In the genomic region with DNA sequence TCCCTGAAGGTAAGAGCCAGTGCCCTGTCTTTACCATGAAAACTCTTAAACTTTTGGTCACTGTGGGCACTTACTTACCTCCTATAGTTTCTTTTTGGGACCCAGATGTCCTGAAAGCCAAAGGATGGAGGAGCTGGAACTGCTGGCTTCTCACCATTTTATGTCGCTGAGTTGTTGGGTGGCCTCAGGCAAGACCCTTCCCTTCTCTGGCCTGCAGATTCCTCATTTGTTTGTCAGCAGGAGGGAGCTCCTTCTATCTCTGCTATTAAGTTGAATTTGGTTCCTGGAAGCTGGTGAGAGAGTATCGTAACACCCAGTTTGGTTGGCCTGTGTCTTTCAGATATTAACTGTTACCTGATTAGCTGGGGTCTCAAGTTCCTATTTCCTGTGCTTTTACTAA, we compare ENCODE assay signal across 2 cellular contexts.
TF ChIP-seq lines count a peak whose summit lies in the region.

No MANE protein-coding gene starts in this region.

TF ChIP-seq in A549, 52 proteins besides CTCF, POLR2A, EP300 and RAD21 (continued from another document):
- TF ChIP-seq, protein P1, sequence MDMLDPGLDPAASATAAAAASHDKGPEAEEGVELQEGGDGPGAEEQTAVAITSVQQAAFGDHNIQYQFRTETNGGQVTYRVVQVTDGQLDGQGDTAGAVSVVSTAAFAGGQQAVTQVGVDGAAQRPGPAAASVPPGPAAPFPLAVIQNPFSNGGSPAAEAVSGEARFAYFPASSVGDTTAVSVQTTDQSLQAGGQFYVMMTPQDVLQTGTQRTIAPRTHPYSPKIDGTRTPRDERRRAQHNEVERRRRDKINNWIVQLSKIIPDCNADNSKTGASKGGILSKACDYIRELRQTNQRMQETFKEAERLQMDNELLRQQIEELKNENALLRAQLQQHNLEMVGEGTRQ (IDR thresholded peaks at IDR 0.05), result no peak
- TF ChIP-seq EHMT2 (IDR thresholded peaks at IDR 0.05; ENCODE audit: low read depth) (no peak), HDAC2 (IDR thresholded peaks at IDR 0.05) (no peak), SMC3 (IDR thresholded peaks at IDR 0.05) (no peak), ESRRA (IDR thresholded peaks at IDR 0.05; ENCODE audit: borderline replicate concordance, low read length) (no peak), MAZ (IDR thresholded peaks at IDR 0.05; ENCODE audit: borderline replicate concordance, low read depth, low read length) (no peak), CHD2 (IDR thresholded peaks at IDR 0.05; ENCODE audit: low read length, partially characterized antibody) (no peak)

TF ChIP-seq in GM23338, 12 proteins besides CTCF, POLR2A, EP300 and RAD21 (continued from another document):
- TF ChIP-seq CREB1 (CRISPR knock-in tag; IDR thresholded peaks at IDR 0.05; ENCODE audit: low read depth) (no peak), POLR2AphosphoS5 (IDR thresholded peaks at IDR 0.05; ENCODE audit: low read depth) (no peak), STAT1 (IDR thresholded peaks at IDR 0.05; ENCODE audit: unreplicated experiment) (no peak), EZH2 (IDR thresholded peaks at IDR 0.05; ENCODE audit: low read depth, unreplicated experiment) (no peak), EZH2phosphoT487 (IDR thresholded peaks at IDR 0.05; ENCODE audit: unreplicated experiment) (no peak)
- TF ChIP-seq, protein P2, sequence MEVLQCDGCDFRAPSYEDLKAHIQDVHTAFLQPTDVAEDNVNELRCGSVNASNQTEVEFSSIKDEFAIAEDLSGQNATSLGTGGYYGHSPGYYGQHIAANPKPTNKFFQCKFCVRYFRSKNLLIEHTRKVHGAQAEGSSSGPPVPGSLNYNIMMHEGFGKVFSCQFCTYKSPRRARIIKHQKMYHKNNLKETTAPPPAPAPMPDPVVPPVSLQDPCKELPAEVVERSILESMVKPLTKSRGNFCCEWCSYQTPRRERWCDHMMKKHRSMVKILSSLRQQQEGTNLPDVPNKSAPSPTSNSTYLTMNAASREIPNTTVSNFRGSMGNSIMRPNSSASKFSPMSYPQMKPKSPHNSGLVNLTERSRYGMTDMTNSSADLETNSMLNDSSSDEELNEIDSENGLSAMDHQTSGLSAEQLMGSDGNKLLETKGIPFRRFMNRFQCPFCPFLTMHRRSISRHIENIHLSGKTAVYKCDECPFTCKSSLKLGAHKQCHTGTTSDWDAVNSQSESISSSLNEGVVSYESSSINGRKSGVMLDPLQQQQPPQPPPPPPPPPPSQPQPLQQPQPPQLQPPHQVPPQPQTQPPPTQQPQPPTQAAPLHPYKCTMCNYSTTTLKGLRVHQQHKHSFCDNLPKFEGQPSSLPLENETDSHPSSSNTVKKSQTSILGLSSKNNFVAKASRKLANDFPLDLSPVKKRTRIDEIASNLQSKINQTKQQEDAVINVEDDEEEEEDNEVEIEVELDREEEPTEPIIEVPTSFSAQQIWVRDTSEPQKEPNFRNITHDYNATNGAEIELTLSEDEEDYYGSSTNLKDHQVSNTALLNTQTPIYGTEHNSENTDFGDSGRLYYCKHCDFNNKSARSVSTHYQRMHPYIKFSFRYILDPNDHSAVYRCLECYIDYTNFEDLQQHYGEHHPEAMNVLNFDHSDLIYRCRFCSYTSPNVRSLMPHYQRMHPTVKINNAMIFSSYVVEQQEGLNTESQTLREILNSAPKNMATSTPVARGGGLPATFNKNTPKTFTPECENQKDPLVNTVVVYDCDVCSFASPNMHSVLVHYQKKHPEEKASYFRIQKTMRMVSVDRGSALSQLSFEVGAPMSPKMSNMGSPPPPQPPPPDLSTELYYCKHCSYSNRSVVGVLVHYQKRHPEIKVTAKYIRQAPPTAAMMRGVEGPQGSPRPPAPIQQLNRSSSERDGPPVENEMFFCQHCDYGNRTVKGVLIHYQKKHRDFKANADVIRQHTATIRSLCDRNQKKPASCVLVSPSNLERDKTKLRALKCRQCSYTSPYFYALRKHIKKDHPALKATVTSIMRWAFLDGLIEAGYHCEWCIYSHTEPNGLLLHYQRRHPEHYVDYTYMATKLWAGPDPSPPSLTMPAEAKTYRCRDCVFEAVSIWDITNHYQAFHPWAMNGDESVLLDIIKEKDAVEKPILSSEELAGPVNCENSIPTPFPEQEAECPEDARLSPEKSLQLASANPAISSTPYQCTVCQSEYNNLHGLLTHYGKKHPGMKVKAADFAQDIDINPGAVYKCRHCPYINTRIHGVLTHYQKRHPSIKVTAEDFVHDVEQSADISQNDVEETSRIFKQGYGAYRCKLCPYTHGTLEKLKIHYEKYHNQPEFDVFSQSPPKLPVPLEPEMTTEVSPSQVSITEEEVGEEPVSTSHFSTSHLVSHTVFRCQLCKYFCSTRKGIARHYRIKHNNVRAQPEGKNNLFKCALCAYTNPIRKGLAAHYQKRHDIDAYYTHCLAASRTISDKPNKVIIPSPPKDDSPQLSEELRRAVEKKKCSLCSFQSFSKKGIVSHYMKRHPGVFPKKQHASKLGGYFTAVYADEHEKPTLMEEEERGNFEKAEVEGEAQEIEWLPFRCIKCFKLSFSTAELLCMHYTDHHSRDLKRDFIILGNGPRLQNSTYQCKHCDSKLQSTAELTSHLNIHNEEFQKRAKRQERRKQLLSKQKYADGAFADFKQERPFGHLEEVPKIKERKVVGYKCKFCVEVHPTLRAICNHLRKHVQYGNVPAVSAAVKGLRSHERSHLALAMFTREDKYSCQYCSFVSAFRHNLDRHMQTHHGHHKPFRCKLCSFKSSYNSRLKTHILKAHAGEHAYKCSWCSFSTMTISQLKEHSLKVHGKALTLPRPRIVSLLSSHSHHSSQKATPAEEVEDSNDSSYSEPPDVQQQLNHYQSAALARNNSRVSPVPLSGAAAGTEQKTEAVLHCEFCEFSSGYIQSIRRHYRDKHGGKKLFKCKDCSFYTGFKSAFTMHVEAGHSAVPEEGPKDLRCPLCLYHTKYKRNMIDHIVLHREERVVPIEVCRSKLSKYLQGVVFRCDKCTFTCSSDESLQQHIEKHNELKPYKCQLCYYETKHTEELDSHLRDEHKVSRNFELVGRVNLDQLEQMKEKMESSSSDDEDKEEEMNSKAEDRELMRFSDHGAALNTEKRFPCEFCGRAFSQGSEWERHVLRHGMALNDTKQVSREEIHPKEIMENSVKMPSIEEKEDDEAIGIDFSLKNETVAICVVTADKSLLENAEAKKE (CRISPR knock-in tag; IDR thresholded peaks at IDR 0.05), result no peak
- TF ChIP-seq, protein P3, sequence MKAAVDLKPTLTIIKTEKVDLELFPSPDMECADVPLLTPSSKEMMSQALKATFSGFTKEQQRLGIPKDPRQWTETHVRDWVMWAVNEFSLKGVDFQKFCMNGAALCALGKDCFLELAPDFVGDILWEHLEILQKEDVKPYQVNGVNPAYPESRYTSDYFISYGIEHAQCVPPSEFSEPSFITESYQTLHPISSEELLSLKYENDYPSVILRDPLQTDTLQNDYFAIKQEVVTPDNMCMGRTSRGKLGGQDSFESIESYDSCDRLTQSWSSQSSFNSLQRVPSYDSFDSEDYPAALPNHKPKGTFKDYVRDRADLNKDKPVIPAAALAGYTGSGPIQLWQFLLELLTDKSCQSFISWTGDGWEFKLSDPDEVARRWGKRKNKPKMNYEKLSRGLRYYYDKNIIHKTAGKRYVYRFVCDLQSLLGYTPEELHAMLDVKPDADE (IDR thresholded peaks at IDR 0.05), result no peak
TF ChIP-seq in GM23338: peak in this region for 0.
